14 cellular contexts compared by ENCODE assay signal in the genomic region with DNA sequence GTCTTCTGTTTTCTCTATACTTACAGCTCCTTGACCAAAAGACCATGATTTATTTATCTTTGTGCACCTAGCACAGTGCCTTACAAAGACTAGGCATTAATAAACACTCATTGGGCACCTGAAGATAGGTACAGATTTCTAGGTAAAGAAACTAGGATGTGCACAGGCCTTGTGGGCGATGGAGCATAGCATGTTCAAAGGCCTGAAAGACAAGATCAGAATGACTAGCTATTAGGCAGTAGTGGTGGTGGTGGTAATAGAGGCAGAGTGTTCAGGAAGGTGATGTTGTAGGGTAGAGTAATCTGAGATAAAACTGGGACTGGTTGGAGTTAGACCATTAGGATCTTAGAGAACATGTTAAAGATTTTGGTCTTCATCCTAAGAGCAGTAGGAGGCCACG.
"Had no signal": no experiment of that assay in that cellular context is flagged by ENCODE, and none has a peak within 500 bp of the region (broad histone marks: within the 10 kb centered on the region; RNA-seq: fewer than 3 reads in every experiment).

No MANE protein-coding gene starts in this region.

- H3K9me3 ChIP-seq: colonic mucosa, left lung, ovary had no signal

- H3K9me3 Mint-ChIP-seq: activated naive CD4-positive, alpha-beta T cell treated with anti-CD3 and anti-CD28 coated beads for 36 hours; activated T-helper 17 cell treated with anti-CD3 and anti-CD28 coated beads, Interleukin-2, amount 50 U/mL, for 72 hours; neural crest cell had no signal

- H3K27me3 Mint-ChIP-seq: activated T-helper 17 cell treated with anti-CD3 and anti-CD28 coated beads, Interleukin-2, amount 50 U/mL, for 72 hours had no signal

- H3K4me3 ChIP-seq: cardiac muscle cell, colonic mucosa, left lung, ovary had no signal

- H3K4me1 ChIP-seq: colonic mucosa had no signal

- DNase-seq: activated CD4-positive, alpha-beta T cell treated with anti-CD3 and anti-CD28 coated beads, Interleukin-2, amount 50 U/mL, for 1 hour; activated naive CD4-positive, alpha-beta T cell treated with anti-CD3 and anti-CD28 coated beads for 36 hours; activated T-cell treated with anti-CD3 and anti-CD28 coated beads for 4 hours; colonic mucosa; foreskin melanocyte; islet precursor cell; left lung; mesendoderm; ovary; stimulated activated CD4-positive, alpha-beta T cell treated with anti-CD3 and anti-CD28 coated beads, Interleukin-15, amount 100 ng/mL, for 24 hours; stimulated activated CD4-positive, alpha-beta T cell treated with anti-CD3 and anti-CD28 coated beads, Interleukin-4, amount 100 ng/mL, for 24 hours had no signal

- H3K27me3 ChIP-seq: cardiac muscle cell, colonic mucosa, left lung, ovary had no signal

- H3K4me3 Mint-ChIP-seq: activated naive CD4-positive, alpha-beta T cell treated with anti-CD3 and anti-CD28 coated beads for 36 hours; activated T-helper 17 cell treated with anti-CD3 and anti-CD28 coated beads, Interleukin-2, amount 50 U/mL, for 72 hours; neural crest cell had no signal

- H3K27ac Mint-ChIP-seq: activated naive CD4-positive, alpha-beta T cell treated with anti-CD3 and anti-CD28 coated beads for 36 hours; activated T-helper 17 cell treated with anti-CD3 and anti-CD28 coated beads, Interleukin-2, amount 50 U/mL, for 72 hours had no signal

- ATAC-seq: activated T-helper 17 cell treated with anti-CD3 and anti-CD28 coated beads, Interleukin-2, amount 50 U/mL, for 72 hours; left lung had no signal

- H3K36me3 ChIP-seq: cardiac muscle cell, colonic mucosa, left lung, ovary had no signal

- H3K27ac ChIP-seq: cardiac muscle cell, colonic mucosa, left lung, ovary had no signal
